Comparison of ENCODE assay signal across 23 cellular contexts in genomic region chr7:55147736-55148135, GRCh38.
"Had no signal": no experiment of that assay in that cellular context is flagged by ENCODE, and none has a peak within 500 bp of the region (broad histone marks: within the 10 kb centered on the region; RNA-seq: fewer than 3 reads in every experiment).

No MANE protein-coding gene starts in this region.

- ATAC-seq: T-cell had no signal

- H3K4me1 Mint-ChIP-seq: T-cell had no signal

- H3K4me3 ChIP-seq: MG63, SJSA1, SK-N-MC had no signal

- H3K4me3 Mint-ChIP-seq: T-cell had no signal

- DNase-seq: MG63, NCI-H1092, NCI-H1105 treated with DMSO at 0.1 percent for 48 hours, NCI-H1417 treated with DMSO at 0.1 percent for 48 hours, NCI-H146, NCI-H1694 treated with DMSO at 0.1 percent for 48 hours, NCI-H1930, NCI-H2081, NCI-H2171, NCI-H226, NCI-H446, NCI-H510A, NCI-H524 treated with DMSO at 0.1 percent for 48 hours, NCI-H69, NCI-H774, Right ventricle myocardium superior, RPMI8226, SIG-M5, SW 1271, T-cell had no signal

- H3K36me3 Mint-ChIP-seq: T-cell had no signal

- H3K4me1 ChIP-seq: SJSA1 had no signal

- H3K4me2 ChIP-seq: KMS-11 had no signal

- H3K9me3 ChIP-seq: MG63, SJSA1 had no signal

- H3K9ac ChIP-seq: KMS-11 had no signal

- H3K27me3 ChIP-seq: MG63, SJSA1 had no signal

- H3K27ac Mint-ChIP-seq: T-cell had no signal

- H3K27ac ChIP-seq: KMS-11, SJSA1, SK-N-MC had no signal
